In genomic region chr2:219001100-219001576, GRCh38 we compare ENCODE assay signal across 1 cellular context.
TF ChIP-seq lines count a peak whose summit lies in the region.

No MANE protein-coding gene starts in this region.

TF ChIP-seq in H1, 55 proteins besides CTCF, POLR2A, EP300 and RAD21:
- TF ChIP-seq CHD1 (IDR thresholded peaks at IDR 0.05; ENCODE audit: low read depth, low read length) (no peak), NANOG (IDR thresholded peaks at IDR 0.05; ENCODE audit: insufficient read depth, low read depth, low read length, poor library complexity, severe bottlenecking) (no peak), MAFK (IDR thresholded peaks at IDR 0.05; ENCODE audit: low read depth, low read length) (no peak), BACH1 (IDR thresholded peaks at IDR 0.05; ENCODE audit: low read length) (no peak), SUZ12 (IDR thresholded peaks at IDR 0.05; ENCODE audit: low read length) (peak; percentile 86), TAF1 (IDR thresholded peaks at IDR 0.05; ENCODE audit: low read depth, low read length) (no peak), EZH2 (IDR thresholded peaks at IDR 0.05; ENCODE audit: low read depth, low read length, severe bottlenecking) (peak; percentile 89), RXRA (IDR thresholded peaks at IDR 0.05; ENCODE audit: insufficient read depth, low read depth, low read length) (no peak), CBX5 (IDR thresholded peaks at IDR 0.05; ENCODE audit: low read depth, low read length) (no peak)
